Comparison of ENCODE assay signal across 8 cellular contexts in the genomic region with DNA sequence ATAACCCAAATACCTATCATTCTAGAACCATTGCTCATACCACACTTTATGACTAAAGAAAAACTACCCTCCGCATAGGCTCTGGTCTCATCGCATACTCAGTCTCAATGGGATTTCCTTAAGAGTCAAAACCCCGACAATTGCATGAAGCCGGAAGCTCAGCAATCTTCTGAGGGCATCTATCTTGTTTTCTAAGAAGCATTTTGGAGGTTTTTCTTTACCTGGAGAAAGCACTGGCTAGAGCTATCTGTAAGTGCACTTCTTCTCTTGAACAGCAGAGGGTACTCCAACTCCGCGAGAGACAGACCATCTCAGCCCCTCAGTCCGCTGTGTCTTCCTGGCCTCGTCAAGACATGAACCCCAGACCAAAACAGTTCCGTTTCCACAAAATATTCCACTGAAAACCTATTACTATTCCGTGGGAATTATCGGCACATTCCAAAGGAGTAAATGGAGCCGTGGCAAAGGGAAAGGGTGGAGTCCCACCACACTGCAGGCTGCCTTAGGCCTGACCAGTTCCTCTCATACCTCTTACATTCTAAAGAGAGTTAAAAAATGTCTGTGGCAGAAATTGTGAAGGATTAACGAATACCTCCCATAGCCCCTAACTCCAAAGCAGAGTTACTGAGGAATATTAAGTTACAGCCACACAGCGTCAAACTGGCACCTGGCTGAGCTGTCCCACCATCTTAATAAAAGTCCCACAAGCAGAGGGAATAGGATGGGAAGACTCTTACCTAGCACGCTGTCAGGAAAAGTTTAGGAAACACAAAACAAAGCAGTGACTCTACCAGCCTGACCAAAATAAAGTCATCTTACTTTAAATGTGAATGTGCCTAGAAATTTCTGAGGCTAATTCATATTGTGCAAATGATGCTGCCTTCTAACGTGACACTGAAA.
DNase-seq lines count a peak whose midpoint lies in the region; ATAC-seq and TF ChIP-seq lines count a peak whose summit lies in the region.

No MANE protein-coding gene starts in this region.

- peak; percentile 84 for TF ChIP-seq CTCF in fibroblast of the aortic adventitia (IDR thresholded peaks at IDR 0.05; ENCODE audit: insufficient read depth, low read length)
- peak; percentile 90 for TF ChIP-seq CTCF in neural progenitor cell (IDR thresholded peaks at IDR 0.05)

- H3K36me3 Mint-ChIP-seq in neural progenitor cell, result no peaks in the 10 kb centered on the region

- H3K36me3 ChIP-seq in neural progenitor cell, result no peaks in the 10 kb centered on the region

- H3K4me3 ChIP-seq in fibroblast of the aortic adventitia (ENCODE audit: low read depth, low read length) (peak overlapping the region; percentile 36), neural progenitor cell (peak overlapping the region; percentile 11)

- H4K20me1 ChIP-seq in neural progenitor cell (ENCODE audit: low read depth), result no peaks in the 10 kb centered on the region

- H2AFZ ChIP-seq in neural progenitor cell (replicated peaks), result peak overlapping the region; percentile 97

- H3K9me3 ChIP-seq in neural progenitor cell (ENCODE audit: low read depth), result no peaks in the 10 kb centered on the region

- ATAC-seq in GM19351 (IDR thresholded peaks at IDR 0.05; ENCODE audit: unreplicated experiment), result peak; percentile 99
- peak; percentile 99 for ATAC-seq in HG03342 (IDR thresholded peaks at IDR 0.05; ENCODE audit: unreplicated experiment)

- peaks cover 19% of the 10 kb centered on the region for H3K4me1 Mint-ChIP-seq in neural progenitor cell

- H3K4me3 Mint-ChIP-seq in neural progenitor cell, result peak overlapping the region; percentile 9

- no peaks in the 10 kb centered on the region for H3K27me3 ChIP-seq in neural progenitor cell

- no peaks in the 10 kb centered on the region for H3K27me3 Mint-ChIP-seq in neural progenitor cell (ENCODE audit: insufficient read depth, low read depth)

- H3K27ac ChIP-seq in neural progenitor cell, result no peak overlapping the region

- no peak overlapping the region for H3K9ac ChIP-seq in neural progenitor cell

- no peaks in the 10 kb centered on the region for H3K9me3 Mint-ChIP-seq in neural progenitor cell

- H3K79me2 ChIP-seq in neural progenitor cell (ENCODE audit: low read depth), result no peaks in the 10 kb centered on the region

- DNase-seq in COR-L47 (lab: John Stamatoyannopoulos, UW), result peak; percentile 30
- peak; percentile 55 for DNase-seq in NCI-H460 (ENCODE audit: extremely low read depth, low read depth)
- DNase-seq in activated T-cell treated with anti-CD3 and anti-CD28 coated beads for 24 hours (ENCODE audit: low read depth), result peak; percentile 20
- peak; percentile 70 for DNase-seq in fibroblast of the aortic adventitia (ENCODE audit: low read depth)
- peak; percentile 77 for DNase-seq in neural progenitor cell (ENCODE audit: low spot score)
- DNase-seq in cortex of kidney (lab: John Stamatoyannopoulos, UW), result no peak

- peaks cover 17% of the 10 kb centered on the region for H3K4me1 ChIP-seq in neural progenitor cell

- H3F3A ChIP-seq in neural progenitor cell (ENCODE audit: low read depth), result peaks cover 8% of the 10 kb centered on the region

- H3K27ac Mint-ChIP-seq in neural progenitor cell, result peak overlapping the region; percentile 26

- H3K4me2 ChIP-seq in neural progenitor cell, result peak overlapping the region; percentile 52
